10 cellular contexts compared by ENCODE assay signal in genomic region chr3:180947761-180948390, GRCh38. TPM values are rescaled to one million over a fixed set of nuclear protein-coding genes. Genes with fewer than 3 reads are reported as not detected.
A peak's percentile ranks its signal among the peaks of the same experiment; 100 is the strongest.
DNase-seq lines count a peak whose midpoint lies in the region; ATAC-seq and TF ChIP-seq lines count a peak whose summit lies in the region.
"Had no signal": no experiment of that assay in that cellular context is flagged by ENCODE, and none has a peak within 500 bp of the region (broad histone marks: within the 10 kb centered on the region; RNA-seq: fewer than 3 reads in every experiment).

No MANE protein-coding gene starts in this region.

- H3K4me1 ChIP-seq in aorta (ENCODE audit: control insufficient read depth in 1 of 2, insufficient read depth in 2 of 2, low read length in 2 of 2) = no peaks in the 10 kb centered on the region

- WGBS in aorta, 2 donors = 79 to 97% methylated on average over 4 of the region's 4 CpGs

- DNase-seq in fibroblast of the aortic adventitia (ENCODE audit: low read depth) = peak; percentile 8
- DNase-seq in aorta = no peak
- DNase-seq in NCI-H1436 (lab: John Stamatoyannopoulos, UW) = no peak
- no peak for DNase-seq in RPMI8226
- DNase-seq: central memory CD4-positive, alpha-beta T cell; DMS153; PC-3 had no signal

- no peaks in the 10 kb centered on the region for H3K9me3 ChIP-seq in aorta (ENCODE audit: control insufficient read depth, low read length)

- peak; percentile 66 for ATAC-seq in GM18909 (IDR thresholded peaks at IDR 0.05; ENCODE audit: poor library complexity, unreplicated experiment)
- ATAC-seq in HG02610 (IDR thresholded peaks at IDR 0.05; ENCODE audit: unreplicated experiment) = peak; percentile 85
- ATAC-seq in HG03571 (IDR thresholded peaks at IDR 0.05; ENCODE audit: unreplicated experiment) = peak; percentile 68
- ATAC-seq in aorta (ENCODE audit: low FRiP score) = no peak
- ATAC-seq: PC-3 had no signal

- no peak overlapping the region for H3K27ac ChIP-seq in aorta (ENCODE audit: low read depth in 1 of 2, low read length in 2 of 2)

- no peaks in the 10 kb centered on the region for H3K27me3 ChIP-seq in aorta (ENCODE audit: control insufficient read depth in 1 of 2, insufficient read depth in 2 of 2, low read length in 1 of 2)

- no peak for TF ChIP-seq CTCF in fibroblast of the aortic adventitia (IDR thresholded peaks at IDR 0.05; ENCODE audit: insufficient read depth, low read length)

- H3K4me3 ChIP-seq in fibroblast of the aortic adventitia (ENCODE audit: low read depth, low read length) (no peak overlapping the region), aorta (ENCODE audit: low read length in 2 of 2) (no peak overlapping the region)

- H3K36me3 ChIP-seq in aorta (ENCODE audit: control insufficient read depth in 1 of 2, insufficient read depth in 2 of 2, low read length in 1 of 2) = peaks cover 0 to 3% of the 10 kb centered on the region in 2 donors

- intact Hi-C loops in aorta (cut with DNase I) = loop anchor here in 1 of 2 donors (10.0 kb wide), 1 partner anchor 143 kb away; no protein-coding TSS in a partner anchor

RNA-seq across cellular contexts. Expression of gene FXR1, which starts 35.4 kb away (rescaled TPM):
- total RNA-seq in fibroblast of the aortic adventitia (ENCODE audit: low replicate concordance) (104 and 443 TPM in 2 replicates), aorta (100 to 1,000 TPM; 106 to 120 TPM)
- polyA plus RNA-seq in aorta = 100 to 1,000 TPM in 1 of 2 donors, 10 to 100 TPM in 1; 64.9 to 104 TPM

RNA-seq across cellular contexts. Expression of gene DNAJC19, which starts 41.7 kb away (rescaled TPM):
- total RNA-seq in fibroblast of the aortic adventitia (ENCODE audit: low replicate concordance) (23.1 and 29.5 TPM in 2 replicates), aorta (10 to 100 TPM; 38.9 to 45.2 TPM)
- 10 to 100 TPM; 52.4 to 70.2 TPM for polyA plus RNA-seq in aorta
